ENCODE assay signal across 11 cellular contexts in the genomic region with DNA sequence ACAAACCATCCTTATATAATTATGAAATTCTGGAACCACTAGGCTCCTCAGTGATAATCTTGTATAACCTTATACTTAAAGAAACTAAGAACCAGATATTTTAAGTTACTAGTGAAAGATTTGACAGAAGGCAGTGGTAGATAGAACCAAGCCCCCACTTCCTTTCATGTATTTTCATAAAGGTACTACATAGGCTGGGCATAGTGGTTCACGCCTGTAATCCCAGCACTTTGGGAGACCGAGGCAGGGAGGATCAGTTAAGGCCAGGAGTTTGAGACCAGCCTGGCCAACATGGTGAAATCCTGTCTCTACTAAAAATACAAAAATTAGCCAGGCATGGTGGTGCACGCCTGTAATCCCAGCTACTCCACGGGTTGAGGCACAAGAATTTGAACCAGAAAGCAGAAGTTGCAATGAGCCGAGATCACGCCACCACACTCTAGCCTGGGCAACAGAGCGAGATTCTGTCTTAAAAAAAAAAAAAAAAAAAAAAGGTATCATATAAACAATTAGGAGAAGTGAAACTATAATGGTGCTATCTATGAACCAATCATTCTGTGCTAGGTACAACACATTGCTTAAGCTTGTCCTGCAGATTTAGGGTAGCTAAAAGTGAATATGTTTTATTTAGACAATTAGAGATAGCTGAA. TPM values are rescaled to one million over a fixed set of nuclear protein-coding genes. Genes with fewer than 3 reads are reported as not detected.
DNase-seq lines count a peak whose midpoint lies in the region; ATAC-seq and TF ChIP-seq lines count a peak whose summit lies in the region.
"Had no signal": no experiment of that assay in that cellular context is flagged by ENCODE, and none has a peak within 500 bp of the region (broad histone marks: within the 10 kb centered on the region; RNA-seq: fewer than 3 reads in every experiment).

No MANE protein-coding gene starts in this region.

- no peaks in the 10 kb centered on the region for H3K36me3 Mint-ChIP-seq in activated B cell treated with CpG ODN at 0.5 μM for 24 hours (ENCODE audit: low read depth)
- H3K36me3 Mint-ChIP-seq in activated naive CD4-positive, alpha-beta T cell treated with anti-CD3 and anti-CD28 coated beads, Interleukin-2, amount 10 ng/mL, durations not matched to agents 7 days and 5 days: no peaks in the 10 kb centered on the region

- H3K27ac Mint-ChIP-seq in activated B cell treated with CpG ODN at 0.5 μM for 24 hours: peak overlapping the region; percentile 91
- H3K27ac Mint-ChIP-seq in activated naive CD4-positive, alpha-beta T cell treated with anti-CD3 and anti-CD28 coated beads, Interleukin-2, amount 10 ng/mL, durations not matched to agents 7 days and 5 days: no peak overlapping the region

- POLR2A ChIA-PET in activated B cell treated with CpG ODN at 0.5 μM for 24 hours (lab: Charles Lee): interaction anchor here (0.7 to 1.2 kb wide), 12 partner anchors 11 to 419 kb away, joined by 3 to 15 read pairs (median 6); a partner anchor contains a TSS

- ATAC-seq in GM18868 (IDR thresholded peaks at IDR 0.05; ENCODE audit: unreplicated experiment): peak; percentile 78
- peak; percentile 92 for ATAC-seq in GM21717 (IDR thresholded peaks at IDR 0.05; ENCODE audit: unreplicated experiment)
- peak; percentile 91 for ATAC-seq in HG03342 (IDR thresholded peaks at IDR 0.05; ENCODE audit: unreplicated experiment)
- peak; percentile 85 for ATAC-seq in activated B cell treated with CpG ODN at 0.5 μM for 24 hours (ENCODE audit: low read depth)
- ATAC-seq: left cardiac atrium, pancreas had no signal

- H3K4me3 Mint-ChIP-seq in activated B cell treated with CpG ODN at 0.5 μM for 24 hours: peak overlapping the region; percentile 19
- no peak overlapping the region for H3K4me3 Mint-ChIP-seq in activated naive CD4-positive, alpha-beta T cell treated with anti-CD3 and anti-CD28 coated beads, Interleukin-2, amount 10 ng/mL, durations not matched to agents 7 days and 5 days

- no peaks in the 10 kb centered on the region for H3K27me3 Mint-ChIP-seq in activated B cell treated with CpG ODN at 0.5 μM for 24 hours
- no peaks in the 10 kb centered on the region for H3K27me3 Mint-ChIP-seq in activated naive CD4-positive, alpha-beta T cell treated with anti-CD3 and anti-CD28 coated beads, Interleukin-2, amount 10 ng/mL, durations not matched to agents 7 days and 5 days

- no peak for TF ChIP-seq CTCF in activated B cell treated with CpG ODN at 0.5 μM for 24 hours (IDR thresholded peaks at IDR 0.05)

- CTCF ChIA-PET in activated B cell treated with CpG ODN at 0.5 μM for 24 hours (lab: Charles Lee): interaction anchor here (0.9 to 2.2 kb wide), 4 partner anchors 14 to 396 kb away, joined by 3 to 11 read pairs (median 4); a partner anchor contains a TSS
- CTCF ChIA-PET in activated naive CD4-positive, alpha-beta T cell treated with anti-CD3 and anti-CD28 coated beads, Interleukin-2, amount 10 ng/mL, durations not matched to agents 7 days and 5 days (lab: Charles Lee): interaction anchor here (2.0 to 2.4 kb wide), 2 partner anchors 28 to 395 kb away, joined by 4 to 5 read pairs; a partner anchor contains a TSS

- no peaks in the 10 kb centered on the region for H3K9me3 Mint-ChIP-seq in activated B cell treated with CpG ODN at 0.5 μM for 24 hours
- no peaks in the 10 kb centered on the region for H3K9me3 Mint-ChIP-seq in activated naive CD4-positive, alpha-beta T cell treated with anti-CD3 and anti-CD28 coated beads, Interleukin-2, amount 10 ng/mL, durations not matched to agents 7 days and 5 days

- H3K4me1 Mint-ChIP-seq in activated B cell treated with CpG ODN at 0.5 μM for 24 hours: peaks cover 57% of the 10 kb centered on the region
- no peaks in the 10 kb centered on the region for H3K4me1 Mint-ChIP-seq in activated naive CD4-positive, alpha-beta T cell treated with anti-CD3 and anti-CD28 coated beads, Interleukin-2, amount 10 ng/mL, durations not matched to agents 7 days and 5 days

- intact Hi-C loops in activated B cell treated with CpG ODN at 0.5 μM for 24 hours (cut with micrococcal nuclease): loop anchor here (1.0 to 2.0 kb wide), 2 partner anchors 15 to 28 kb away; a partner anchor contains a TSS

- DNase-seq in activated B cell treated with CpG ODN at 0.5 μM for 24 hours (peak; percentile 31), NCI-H187 (lab: John Stamatoyannopoulos, UW) (no peak)
- DNase-seq in activated CD4-positive, alpha-beta T cell treated with anti-CD3 and anti-CD28 coated beads for 48 hours: no peak
- no peak for DNase-seq in activated naive CD4-positive, alpha-beta T cell treated with anti-CD3 and anti-CD28 coated beads, Interleukin-2, amount 10 ng/mL, durations not matched to agents 7 days and 5 days
- no peak for DNase-seq in activated CD8-positive, alpha-beta memory T cell treated with anti-CD3 and anti-CD28 coated beads for 24 hours
- DNase-seq: left cardiac atrium, NCI-H2081, pancreas had no signal

RNA-seq across cellular contexts. Expression of a gene that starts 27.9 kb away (rescaled TPM):
- 3.5 and 4.0 TPM in 2 replicates for total RNA-seq in activated B cell treated with CpG ODN at 0.5 μM for 24 hours

RNA-seq across cellular contexts. Expression of a gene that starts 54.6 kb away (rescaled TPM):
- 66.8 and 76.9 TPM in 2 replicates for total RNA-seq in activated B cell treated with CpG ODN at 0.5 μM for 24 hours
